Comparison of ENCODE assay signal across 25 cellular contexts in the genomic region with DNA sequence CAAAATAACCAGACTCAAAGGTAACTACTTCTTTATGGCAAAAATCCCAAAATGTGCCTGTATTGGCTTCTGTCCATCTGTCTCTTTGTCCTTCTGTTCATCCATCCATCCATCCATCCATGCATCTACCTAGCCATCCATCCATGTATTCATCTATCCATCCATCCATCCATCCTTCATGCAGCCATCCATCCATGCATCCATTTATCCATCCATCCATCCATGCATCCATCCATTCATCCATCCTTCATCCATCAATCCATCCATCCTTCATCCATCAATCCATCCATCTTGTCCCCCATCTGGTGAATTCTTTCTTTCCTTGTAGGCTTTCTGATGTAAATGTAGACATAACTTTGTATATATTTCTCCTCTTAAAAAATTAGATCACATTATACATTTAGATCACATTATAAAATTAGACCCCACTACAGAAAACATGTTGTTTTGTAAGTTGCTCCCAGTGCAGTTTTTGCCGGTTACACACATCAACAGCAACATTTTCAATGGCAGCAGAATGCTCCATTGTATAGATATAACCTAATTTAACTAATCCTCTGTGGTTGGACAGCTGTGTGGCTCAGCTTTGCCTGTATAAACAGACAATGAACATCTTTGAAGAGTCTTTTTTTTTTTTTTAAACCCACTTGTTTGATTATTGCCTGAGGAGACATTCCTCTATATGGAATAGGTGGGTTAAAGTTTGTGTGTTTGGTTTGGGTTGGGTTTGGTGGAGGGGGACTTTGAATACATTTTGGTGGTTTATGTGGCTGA.
DNase-seq lines count a peak whose midpoint lies in the region; ATAC-seq and TF ChIP-seq lines count a peak whose summit lies in the region.
"Had no signal": no experiment of that assay in that cellular context is flagged by ENCODE, and none has a peak within 500 bp of the region (broad histone marks: within the 10 kb centered on the region; RNA-seq: fewer than 3 reads in every experiment).

No MANE protein-coding gene starts in this region.

- peak overlapping the region; percentile 34 for H3K4me2 ChIP-seq in smooth muscle cell

- H4K20me1 ChIP-seq in smooth muscle cell (ENCODE audit: low read depth), result peaks cover 86% of the 10 kb centered on the region

- H3K27me3 ChIP-seq in smooth muscle cell (ENCODE audit: low read depth) (no peaks in the 10 kb centered on the region), lower lobe of right lung (ENCODE audit: low read depth) (no peaks in the 10 kb centered on the region)
- H3K27me3 ChIP-seq: ascending aorta, heart left ventricle, ovary, right atrium auricular region, stomach, tibial artery had no signal

- H3K9ac ChIP-seq in smooth muscle cell (ENCODE audit: low read depth), result no peak overlapping the region

- H3K79me2 ChIP-seq in smooth muscle cell (ENCODE audit: low read depth), result peaks cover 16% of the 10 kb centered on the region

- 27% methylated on average over 1 of the region's 1 CpG for WGBS in smooth muscle cell (ENCODE audit: low lambda C conversion rate)

- peak; percentile 65 for DNase-seq in NCI-H82 (lab: John Stamatoyannopoulos, UW)
- DNase-seq in NCI-H82 treated with DMSO at 0.1 percent for 48 hours (lab: John Stamatoyannopoulos, UW; ENCODE audit: unreplicated experiment), result no peak
- peak; percentile 72 for DNase-seq in NCI-H526 treated with DMSO at 0.1 percent for 48 hours (lab: John Stamatoyannopoulos, UW)
- peak; percentile 44 for DNase-seq in fibroblast of villous mesenchyme (ENCODE audit: low read depth)
- DNase-seq in smooth muscle cell (lab: John Stamatoyannopoulos, UW; ENCODE audit: unreplicated experiment), result no peak
- no peak for DNase-seq in lower lobe of right lung
- no peak for DNase-seq in head of caudate nucleus
- DNase-seq: AML-193; CD4-positive, alpha-beta memory T cell; DMS153; heart left ventricle; HFFc6; left colon; naive thymus-derived CD4-positive, alpha-beta T cell; NCI-H1694 treated with DMSO at 0.1 percent for 48 hours; NCI-H2171 treated with DMSO at 0.1 percent for 48 hours; ovary; stimulated activated CD8-positive, alpha-beta memory T cell treated with anti-CD3 and anti-CD28 coated beads, Interleukin-4, amount 100 ng/mL, for 48 hours; stomach; T1000; tibial artery had no signal

- H3K4me3 ChIP-seq in fibroblast of villous mesenchyme (ENCODE audit: low read depth, low read length), result no peak overlapping the region
- no peak overlapping the region for H3K4me3 ChIP-seq in smooth muscle cell
- no peak overlapping the region for H3K4me3 ChIP-seq in lower lobe of right lung
- H3K4me3 ChIP-seq: ascending aorta, heart left ventricle, ovary, right atrium auricular region, stomach, tibial artery had no signal

- H3K36me3 ChIP-seq in smooth muscle cell (ENCODE audit: low read depth), result no peaks in the 10 kb centered on the region
- H3K36me3 ChIP-seq in lower lobe of right lung, result no peaks in the 10 kb centered on the region
- H3K36me3 ChIP-seq: ascending aorta, heart left ventricle, ovary, right atrium auricular region, tibial artery had no signal

- H3K9me3 ChIP-seq in smooth muscle cell (replicated peaks; ENCODE audit: low read depth) (no peaks in the 10 kb centered on the region), lower lobe of right lung (no peaks in the 10 kb centered on the region)
- H3K9me3 ChIP-seq: ascending aorta, heart left ventricle, ovary, right atrium auricular region, stomach, tibial artery had no signal

- H3K4me1 ChIP-seq in smooth muscle cell (ENCODE audit: low read depth) (peaks cover 12% of the 10 kb centered on the region), lower lobe of right lung (no peaks in the 10 kb centered on the region)

- no peak for ATAC-seq in GM21576 (IDR thresholded peaks at IDR 0.05; ENCODE audit: unreplicated experiment)
- ATAC-seq in lower lobe of right lung, result no peak
- ATAC-seq: heart left ventricle; left colon; naive thymus-derived CD4-positive, alpha-beta T cell had no signal

- no peak overlapping the region for H3K27ac ChIP-seq in smooth muscle cell (ENCODE audit: low read depth)
- H3K27ac ChIP-seq in lower lobe of right lung, result no peak overlapping the region
- H3K27ac ChIP-seq: 22Rv1, stomach, tibial artery had no signal

- no peak overlapping the region for H2AFZ ChIP-seq in smooth muscle cell (ENCODE audit: low read depth)

- TF ChIP-seq CTCF in fibroblast of villous mesenchyme (IDR thresholded peaks at IDR 0.05; ENCODE audit: insufficient read depth, low read depth, low read length) (no peak), smooth muscle cell (IDR thresholded peaks at IDR 0.05; ENCODE audit: borderline replicate concordance, insufficient read depth, poor library complexity, severe bottlenecking) (no peak), lower lobe of right lung (IDR thresholded peaks at IDR 0.05) (no peak)

- intact Hi-C loops in lower lobe of right lung (cut with DNase I) (no loop called here), head of caudate nucleus (cut with DNase I) (no loop called here)

- peaks cover 2% of the 10 kb centered on the region for H3F3A ChIP-seq in smooth muscle cell (ENCODE audit: low read depth)

Comparison
In these comparisons a context has a peak if more than half of its experiments do, and no peak if none do; other contexts are left out.
1. DNase-seq: peak in NCI-H82 (single experiment), NCI-H526 treated with DMSO at 0.1 percent for 48 hours (single experiment) and fibroblast of villous mesenchyme (single experiment); none in NCI-H82 treated with DMSO at 0.1 percent for 48 hours (single experiment), smooth muscle cell (single experiment), lower lobe of right lung (single experiment) and head of caudate nucleus (0 of 42).